Comparison of ENCODE assay signal across 18 cellular contexts in the genomic region with DNA sequence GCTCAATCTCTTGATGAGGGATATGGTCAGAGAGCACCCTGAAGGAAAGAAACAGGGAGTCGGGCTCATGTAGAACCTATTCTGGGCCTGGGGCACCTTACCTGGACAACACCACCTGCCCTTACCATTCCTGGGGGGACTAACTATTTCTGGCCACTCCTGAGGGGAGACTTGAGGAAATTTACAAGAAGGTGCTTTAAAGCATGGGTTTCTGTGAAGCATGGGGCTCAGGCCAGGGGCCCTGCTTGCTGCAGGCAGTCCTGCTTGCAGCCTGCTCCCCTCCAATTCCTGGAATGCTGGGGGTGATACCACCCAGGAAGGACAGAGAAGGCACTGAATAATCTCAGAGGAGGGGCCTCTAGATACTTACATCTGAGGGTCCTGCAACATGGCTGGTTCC. TPM values are rescaled to one million over a fixed set of nuclear protein-coding genes. Genes with fewer than 3 reads are reported as not detected.
DNase-seq lines count a peak whose midpoint lies in the region; ATAC-seq and TF ChIP-seq lines count a peak whose summit lies in the region.
"Had no signal": no experiment of that assay in that cellular context is flagged by ENCODE, and none has a peak within 500 bp of the region (broad histone marks: within the 10 kb centered on the region; RNA-seq: fewer than 3 reads in every experiment).

No MANE protein-coding gene starts in this region.

- H3K27ac ChIP-seq in colonic mucosa: peak overlapping the region; percentile 9
- peak overlapping the region; percentile 11 for H3K27ac ChIP-seq in neutrophil
- no peak overlapping the region for H3K27ac ChIP-seq in WERI-Rb-1
- H3K27ac ChIP-seq: 22Rv1, GM23248 had no signal

- H3K4me1 Mint-ChIP-seq in activated CD8-positive, alpha-beta memory T cell treated with anti-CD3 and anti-CD28 coated beads, Interleukin-2, amount 10 ng/mL, durations not matched to agents 7 days and 5 days: peaks cover 3% of the 10 kb centered on the region

- H3K27me3 Mint-ChIP-seq in activated CD8-positive, alpha-beta memory T cell treated with anti-CD3 and anti-CD28 coated beads, Interleukin-2, amount 10 ng/mL, durations not matched to agents 7 days and 5 days: peaks cover 27% of the 10 kb centered on the region
- H3K27me3 Mint-ChIP-seq: CD4-positive, alpha-beta T cell; IgD-negative memory B cell had no signal

- no peaks in the 10 kb centered on the region for H3K36me3 ChIP-seq in colonic mucosa
- no peaks in the 10 kb centered on the region for H3K36me3 ChIP-seq in neutrophil
- no peaks in the 10 kb centered on the region for H3K36me3 ChIP-seq in WERI-Rb-1

- no peak overlapping the region for H3K27ac Mint-ChIP-seq in activated CD8-positive, alpha-beta memory T cell treated with anti-CD3 and anti-CD28 coated beads, Interleukin-2, amount 10 ng/mL, durations not matched to agents 7 days and 5 days
- H3K27ac Mint-ChIP-seq: CD4-positive, alpha-beta T cell; IgD-negative memory B cell had no signal

- peak; percentile 15 for DNase-seq in activated CD8-positive, alpha-beta memory T cell treated with anti-CD3 and anti-CD28 coated beads, Interleukin-2, amount 10 ng/mL, durations not matched to agents 7 days and 5 days
- DNase-seq in activated CD8-positive, alpha-beta memory T cell treated with anti-CD3 and anti-CD28 coated beads for 24 hours: no peak
- DNase-seq in colonic mucosa (peak; percentile 12), cerebellum (ENCODE audit: low spot score) (no peak), WERI-Rb-1 (no peak), AG08395 (ENCODE audit: low spot score) (no peak)
- DNase-seq: C1 segment of cervical spinal cord; Calu3; CD4-positive, alpha-beta T cell; DMS 273 treated with DMSO at 0.1 percent for 48 hours; DMS79; GM23248; H7 had no signal

- no peak for ATAC-seq in activated CD8-positive, alpha-beta memory T cell treated with anti-CD3 and anti-CD28 coated beads, Interleukin-2, amount 10 ng/mL, durations not matched to agents 7 days and 5 days
- ATAC-seq: GM12878 had no signal

- H3K4me3 Mint-ChIP-seq in activated CD8-positive, alpha-beta memory T cell treated with anti-CD3 and anti-CD28 coated beads, Interleukin-2, amount 10 ng/mL, durations not matched to agents 7 days and 5 days: no peak overlapping the region
- H3K4me3 Mint-ChIP-seq: CD4-positive, alpha-beta T cell; IgD-negative memory B cell had no signal

- H3K4me3 ChIP-seq in colonic mucosa: no peak overlapping the region
- no peak overlapping the region for H3K4me3 ChIP-seq in neutrophil (ENCODE audit: low read depth in 1 of 2, low read length in 1 of 2)
- no peak overlapping the region for H3K4me3 ChIP-seq in WERI-Rb-1 (ENCODE audit: low read depth, low read length)
- H3K4me3 ChIP-seq: GM12878, GM23248 had no signal

- H3K36me3 Mint-ChIP-seq in activated CD8-positive, alpha-beta memory T cell treated with anti-CD3 and anti-CD28 coated beads, Interleukin-2, amount 10 ng/mL, durations not matched to agents 7 days and 5 days: no peaks in the 10 kb centered on the region

- H3K9me3 ChIP-seq in colonic mucosa: no peaks in the 10 kb centered on the region
- H3K9me3 ChIP-seq in neutrophil: no peaks in the 10 kb centered on the region
- no peaks in the 10 kb centered on the region for H3K9me3 ChIP-seq in WERI-Rb-1 (ENCODE audit: severe bottlenecking)

- no peaks in the 10 kb centered on the region for H3K9me3 Mint-ChIP-seq in activated CD8-positive, alpha-beta memory T cell treated with anti-CD3 and anti-CD28 coated beads, Interleukin-2, amount 10 ng/mL, durations not matched to agents 7 days and 5 days (ENCODE audit: low read depth)
- H3K9me3 Mint-ChIP-seq: CD4-positive, alpha-beta T cell; IgD-negative memory B cell had no signal

- no peaks in the 10 kb centered on the region for H3K4me1 ChIP-seq in colonic mucosa
- peaks cover 43 to 44% of the 10 kb centered on the region in 2 experiments for H3K4me1 ChIP-seq in neutrophil (ENCODE audit: control insufficient read depth in 1 of 2, insufficient read depth in 1 of 2, low read depth in 1 of 2, low read length in 1 of 2)

- H3K27me3 ChIP-seq in colonic mucosa (no peaks in the 10 kb centered on the region), neutrophil (no peaks in the 10 kb centered on the region), WERI-Rb-1 (ENCODE audit: insufficient read depth, low read depth, severe bottlenecking) (no peaks in the 10 kb centered on the region)

- no peak for TF ChIP-seq CTCF in colonic mucosa (IDR thresholded peaks at IDR 0.05)
- no peak for TF ChIP-seq CTCF in neutrophil (IDR thresholded peaks at IDR 0.05)
- no peak for TF ChIP-seq CTCF in WERI-Rb-1 (IDR thresholded peaks at IDR 0.05; ENCODE audit: low read depth, low read length)

- H3K9ac ChIP-seq in colonic mucosa (ENCODE audit: low read depth in 2 of 2, low read length in 2 of 2): no peak overlapping the region
- H3K9ac ChIP-seq: GM23248 had no signal

- intact Hi-C loops in colonic mucosa (cut with DNase I): no loop called here

- CTCF ChIA-PET in activated CD8-positive, alpha-beta memory T cell treated with anti-CD3 and anti-CD28 coated beads, Interleukin-2, amount 10 ng/mL, durations not matched to agents 7 days and 5 days (lab: Charles Lee): no interaction called here

RNA-seq across cellular contexts. Expression of a gene that starts 44.9 kb away (rescaled TPM):
- under 1 TPM in 1 of 2 experiments, not detected in 1; 0.09 TPM for total RNA-seq in activated CD8-positive, alpha-beta memory T cell treated with anti-CD3 and anti-CD28 coated beads, Interleukin-2, amount 10 ng/mL, durations not matched to agents 7 days and 5 days
- total RNA-seq in colonic mucosa (not detected), cerebellum (0.36 TPM)
- total RNA-seq: Calu3, G401, GM23248, H7 had no signal

Comparison
In these comparisons a context has a peak if more than half of its experiments do, and no peak if none do; other contexts are left out.
1. DNase-seq: peak in activated CD8-positive, alpha-beta memory T cell treated with anti-CD3 and anti-CD28 coated beads, Interleukin-2, amount 10 ng/mL, durations not matched to agents 7 days and 5 days (single experiment) and colonic mucosa (single experiment); none in activated CD8-positive, alpha-beta memory T cell treated with anti-CD3 and anti-CD28 coated beads for 24 hours (single experiment), cerebellum (single experiment), WERI-Rb-1 (single experiment) and AG08395 (single experiment).